ENCODE assay signal across 9 cellular contexts in genomic region chr5:64165160-64165499, GRCh38. TPM values are rescaled to one million over a fixed set of nuclear protein-coding genes. Genes with fewer than 3 reads are reported as not detected.
DNase-seq lines count a peak whose midpoint lies in the region; ATAC-seq and TF ChIP-seq lines count a peak whose summit lies in the region.
"Had no signal": no experiment of that assay in that cellular context is flagged by ENCODE, and none has a peak within 500 bp of the region (broad histone marks: within the 10 kb centered on the region; RNA-seq: fewer than 3 reads in every experiment).

No MANE protein-coding gene starts in this region.

- no peaks in the 10 kb centered on the region for H3K79me2 ChIP-seq in Karpas-422 (ENCODE audit: low read length)

- H3K4me3 ChIP-seq in Karpas-422 (ENCODE audit: low read length): peak overlapping the region; percentile 58; the same call in 1 of the 2 replicates
- H3K4me3 ChIP-seq in astrocyte of the spinal cord (ENCODE audit: low read depth, low read length): peak overlapping the region; percentile 59
- peak overlapping the region; percentile 77 for H3K4me3 ChIP-seq in kidney epithelial cell (ENCODE audit: low read depth, low read length)
- peak overlapping the region; percentile 80 to 84 (median 81) for H3K4me3 ChIP-seq in skeletal muscle tissue (ENCODE audit: low read length in 3 of 3)

- H3K9me3 Mint-ChIP-seq in activated T-helper 1 cell treated with anti-CD3 and anti-CD28 coated beads, Interleukin-12 subunit alpha, Interleukin-12 subunit beta, Interleukin-2, Interleukin-4 antibody, amounts not matched to agents 30 ng/mL and 10 ng/mL and 1 ng/mL, durations not matched to agents 14 hours and 24 hours and 36 hours: no peaks in the 10 kb centered on the region

- H3K27me3 ChIP-seq in Karpas-422 (ENCODE audit: low read length): no peaks in the 10 kb centered on the region
- H3K27me3 ChIP-seq in kidney epithelial cell (ENCODE audit: control insufficient read depth, insufficient read depth, low read length): peaks cover 2% of the 10 kb centered on the region
- H3K27me3 ChIP-seq in skeletal muscle tissue (ENCODE audit: control insufficient read depth in 3 of 3, insufficient read depth in 3 of 3, low read length in 3 of 3): no peaks in the 10 kb centered on the region

- H3K4me1 ChIP-seq in Karpas-422 (ENCODE audit: low read length): peaks cover 18% of the 10 kb centered on the region
- H3K4me1 ChIP-seq in skeletal muscle tissue (ENCODE audit: control insufficient read depth in 3 of 3, insufficient read depth in 3 of 3, low read length in 3 of 3): peaks cover 0 to 3% (median 3%) of the 10 kb centered on the region in 3 donors

- DNase-seq in Karpas-422: no peak
- DNase-seq in astrocyte of the spinal cord (ENCODE audit: low read depth, low spot score): no peak
- no peak for DNase-seq in kidney epithelial cell (ENCODE audit: low read depth)
- DNase-seq in OCI-M1 (lab: John Stamatoyannopoulos, UW): no peak
- DNase-seq in activated T-helper 1 cell treated with anti-CD3 and anti-CD28 coated beads, Interleukin-12 subunit alpha, Interleukin-12 subunit beta, Interleukin-2, Interleukin-4 antibody, amounts not matched to agents 30 ng/mL and 10 ng/mL and 1 ng/mL, durations not matched to agents 14 hours and 24 hours and 36 hours (ENCODE audit: low spot score): no peak
- no peak for DNase-seq in EL

- H3K36me3 Mint-ChIP-seq in activated T-helper 1 cell treated with anti-CD3 and anti-CD28 coated beads, Interleukin-12 subunit alpha, Interleukin-12 subunit beta, Interleukin-2, Interleukin-4 antibody, amounts not matched to agents 30 ng/mL and 10 ng/mL and 1 ng/mL, durations not matched to agents 14 hours and 24 hours and 36 hours (ENCODE audit: low read depth): no peaks in the 10 kb centered on the region

- H3K27ac Mint-ChIP-seq in activated T-helper 1 cell treated with anti-CD3 and anti-CD28 coated beads, Interleukin-12 subunit alpha, Interleukin-12 subunit beta, Interleukin-2, Interleukin-4 antibody, amounts not matched to agents 30 ng/mL and 10 ng/mL and 1 ng/mL, durations not matched to agents 14 hours and 24 hours and 36 hours: no peak overlapping the region

- TF ChIP-seq CTCF in astrocyte of the spinal cord (IDR thresholded peaks at IDR 0.05; ENCODE audit: low read depth, low read length) (no peak), kidney epithelial cell (IDR thresholded peaks at IDR 0.05; ENCODE audit: insufficient read depth, low read length, poor library complexity, severe bottlenecking) (no peak)

- no peaks in the 10 kb centered on the region for H3K9me2 ChIP-seq in Karpas-422 (replicated peaks; ENCODE audit: insufficient read depth, low read length)

- H2AFZ ChIP-seq in Karpas-422 (ENCODE audit: low read length): 0 out of 2 replicates have a peak overlapping the region, but pooled peaks have one; percentile 16

- no peaks in the 10 kb centered on the region for H3K4me1 Mint-ChIP-seq in activated T-helper 1 cell treated with anti-CD3 and anti-CD28 coated beads, Interleukin-12 subunit alpha, Interleukin-12 subunit beta, Interleukin-2, Interleukin-4 antibody, amounts not matched to agents 30 ng/mL and 10 ng/mL and 1 ng/mL, durations not matched to agents 14 hours and 24 hours and 36 hours (ENCODE audit: low read depth)

- H3K9me3 ChIP-seq in Karpas-422 (ENCODE audit: low read length): no peaks in the 10 kb centered on the region
- H3K9me3 ChIP-seq in skeletal muscle tissue (ENCODE audit: control insufficient read depth in 3 of 3, low read length in 3 of 3): no peaks in the 10 kb centered on the region

- peak overlapping the region; percentile 54 for H3K4me2 ChIP-seq in Karpas-422 (ENCODE audit: low read depth, low read length, poor library complexity, severe bottlenecking)

- peaks cover 27% of the 10 kb centered on the region for H3K27me3 Mint-ChIP-seq in activated T-helper 1 cell treated with anti-CD3 and anti-CD28 coated beads, Interleukin-12 subunit alpha, Interleukin-12 subunit beta, Interleukin-2, Interleukin-4 antibody, amounts not matched to agents 30 ng/mL and 10 ng/mL and 1 ng/mL, durations not matched to agents 14 hours and 24 hours and 36 hours (ENCODE audit: insufficient read depth)

- ATAC-seq in HG02763 (IDR thresholded peaks at IDR 0.05; ENCODE audit: unreplicated experiment): no peak

- H3K27ac ChIP-seq in Karpas-422 (ENCODE audit: low read length) (no peak overlapping the region), skeletal muscle tissue (ENCODE audit: low read depth, low read length) (no peak overlapping the region)

- no peak overlapping the region for H3K4me3 Mint-ChIP-seq in activated T-helper 1 cell treated with anti-CD3 and anti-CD28 coated beads, Interleukin-12 subunit alpha, Interleukin-12 subunit beta, Interleukin-2, Interleukin-4 antibody, amounts not matched to agents 30 ng/mL and 10 ng/mL and 1 ng/mL, durations not matched to agents 14 hours and 24 hours and 36 hours

- no peaks in the 10 kb centered on the region for H4K20me1 ChIP-seq in Karpas-422 (ENCODE audit: insufficient read depth, low read depth, low read length)

- H3K36me3 ChIP-seq in Karpas-422 (ENCODE audit: insufficient read depth, low read length): no peaks in the 10 kb centered on the region
- H3K36me3 ChIP-seq in kidney epithelial cell (ENCODE audit: control insufficient read depth, insufficient read depth, low read length): no peaks in the 10 kb centered on the region
- no peaks in the 10 kb centered on the region for H3K36me3 ChIP-seq in skeletal muscle tissue (ENCODE audit: control insufficient read depth in 3 of 3, insufficient read depth in 3 of 3, low read length in 3 of 3)

- intact Hi-C loops in activated T-helper 1 cell treated with anti-CD3 and anti-CD28 coated beads, Interleukin-12 subunit alpha, Interleukin-12 subunit beta, Interleukin-2, Interleukin-4 antibody, amounts not matched to agents 30 ng/mL and 10 ng/mL and 1 ng/mL, durations not matched to agents 14 hours and 24 hours and 36 hours (cut with micrococcal nuclease): no loop called here

- in situ Hi-C loops in astrocyte of the spinal cord (cut with HindIII; ENCODE audit: low sequenced_read_pairs): no loop called here

- H3K9ac ChIP-seq in Karpas-422 (ENCODE audit: low read length) (no peak overlapping the region), skeletal muscle tissue (ENCODE audit: low read depth in 1 of 3, low read length in 3 of 3) (peak overlapping the region; percentile 81 to 88 (median 85))

RNA-seq across cellular contexts. Expression of gene RNF180, which starts 0.5 kb away (rescaled TPM):
- 0.29 and 0.30 TPM in 2 replicates for total RNA-seq in Karpas-422 (2014; rRNA removed; shearing (Covaris generic); ENCODE audit: low replicate concordance)
- total RNA-seq in kidney epithelial cell (11.5 and 16.3 TPM in 2 replicates), skeletal muscle tissue (2.6 TPM)
- total RNA-seq in activated T-helper 1 cell treated with anti-CD3 and anti-CD28 coated beads, Interleukin-12 subunit alpha, Interleukin-12 subunit beta, Interleukin-2, Interleukin-4 antibody, amounts not matched to agents 30 ng/mL and 10 ng/mL and 1 ng/mL, durations not matched to agents 14 hours and 24 hours and 36 hours: not detected in 2 replicates
- total RNA-seq: OCI-LY7 had no signal
